In genomic region chr12:58759745-58760144, GRCh38 we compare ENCODE assay signal across 1 cellular context.
TF ChIP-seq lines count a peak whose summit lies in the region.
"Not testable (repeated sequence)": the region's sequence is repeated elsewhere in the genome, so short reads cannot be mapped to it uniquely, and the experiment has no call there.

No MANE protein-coding gene starts in this region.

TF ChIP-seq in HepG2, 621 proteins besides CTCF, POLR2A, EP300 and RAD21 (continued from another document):
- peak; percentile 52 for TF ChIP-seq FOXP4 (CRISPR knock-in tag; IDR thresholded peaks at IDR 0.05)
- TF ChIP-seq SIX1 (CRISPR knock-in tag; IDR thresholded peaks at IDR 0.05; ENCODE audit: borderline replicate concordance), result peak; percentile 39; the same call in 1 of the 2 replicates
- peak; percentile 30; the same call in 1 of the 2 replicates for TF ChIP-seq ZNF609 (CRISPR knock-in tag; IDR thresholded peaks at IDR 0.05; ENCODE audit: borderline replicate concordance)
- TF ChIP-seq SOX13 (IDR thresholded peaks at IDR 0.05), result not testable (repeated sequence)
- TF ChIP-seq SOX13 (CRISPR knock-in tag; conservative IDR thresholded peaks at IDR 0.05 in 1 of 2, IDR thresholded peaks at IDR 0.05 in 1 of 2), result peak in 1 of 2 experiments; percentile 34; a peak in 1 of 4 replicates
